9 cellular contexts compared by ENCODE assay signal in the genomic region with DNA sequence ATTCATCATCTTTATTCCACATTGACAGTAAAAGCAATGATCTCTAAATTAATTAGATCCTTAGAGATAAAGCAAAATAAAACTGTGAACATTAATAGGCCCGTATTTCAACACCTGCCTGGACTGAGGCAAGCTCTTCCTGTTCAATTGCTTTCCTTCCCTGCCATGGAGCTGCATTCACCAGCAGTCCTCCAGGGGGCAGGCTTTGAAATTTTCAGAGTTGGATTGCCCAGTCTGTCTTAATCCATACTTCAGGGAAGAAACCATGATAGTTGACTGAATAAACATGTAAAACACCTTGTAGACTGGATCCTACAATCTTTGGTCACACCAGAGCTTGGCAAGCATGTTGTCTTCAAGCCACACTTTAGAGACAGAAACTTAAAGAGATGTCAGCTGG.
DNase-seq lines count a peak whose midpoint lies in the region; ATAC-seq and TF ChIP-seq lines count a peak whose summit lies in the region.
"Had no signal": no experiment of that assay in that cellular context is flagged by ENCODE, and none has a peak within 500 bp of the region (broad histone marks: within the 10 kb centered on the region; RNA-seq: fewer than 3 reads in every experiment).

No MANE protein-coding gene starts in this region.

- intact Hi-C loops in Calu3 (cut with micrococcal nuclease; ENCODE audit: unreplicated experiment), result no loop called here
- intact Hi-C loops in sciatic nerve (cut with DNase I), result no loop called here

- no TSS peak for BruUV-seq in Calu3 (replicated peaks; lab: Mats Ljungman, UMichigan)

- H3K9me3 Mint-ChIP-seq in Calu3 (ENCODE audit: low read depth, unreplicated experiment), result no peaks in the 10 kb centered on the region
- peaks cover 0 to 4% of the 10 kb centered on the region in 2 donors for H3K9me3 Mint-ChIP-seq in activated T-cell treated with anti-CD3 and anti-CD28 coated beads, Interleukin-2, amount 50 U/mL, for 72 hours

- ATAC-seq in GM19452 (IDR thresholded peaks at IDR 0.05; ENCODE audit: unreplicated experiment) (peak; percentile 77), GM18909 (IDR thresholded peaks at IDR 0.05; ENCODE audit: poor library complexity, unreplicated experiment) (no peak), sciatic nerve (no peak)
- no peak for ATAC-seq in activated T-cell treated with anti-CD3 and anti-CD28 coated beads, Interleukin-2, amount 50 U/mL, for 72 hours (replicated peaks in 1 of 2)
- ATAC-seq: T-helper 17 cell had no signal

- DNase-seq in Calu3 (peak; percentile 36), RPMI8226 (peak; percentile 4), iPS-NIHi11 (ENCODE audit: low spot score) (peak; percentile 44), RWPE1 (ENCODE audit: low spot score) (no peak), sciatic nerve (ENCODE audit: low spot score) (no peak)
- no peak for DNase-seq in activated T-cell treated with anti-CD3 and anti-CD28 coated beads, Interleukin-2, amount 50 U/mL, for 72 hours
- DNase-seq: T-helper 17 cell had no signal

- H3K36me3 Mint-ChIP-seq in Calu3 (ENCODE audit: insufficient read depth, unreplicated experiment), result no peaks in the 10 kb centered on the region
- H3K36me3 Mint-ChIP-seq in activated T-cell treated with anti-CD3 and anti-CD28 coated beads, Interleukin-2, amount 50 U/mL, for 72 hours (ENCODE audit: insufficient read depth in 2 of 2), result no peaks in the 10 kb centered on the region

- H3K27me3 Mint-ChIP-seq in Calu3 (ENCODE audit: unreplicated experiment), result no peaks in the 10 kb centered on the region
- no peaks in the 10 kb centered on the region for H3K27me3 Mint-ChIP-seq in activated T-cell treated with anti-CD3 and anti-CD28 coated beads, Interleukin-2, amount 50 U/mL, for 72 hours (ENCODE audit: low read depth)
- H3K27me3 Mint-ChIP-seq: T-helper 17 cell had no signal

- peaks cover 9% of the 10 kb centered on the region for H3K4me1 Mint-ChIP-seq in Calu3 (ENCODE audit: low read depth, unreplicated experiment)
- no peaks in the 10 kb centered on the region for H3K4me1 Mint-ChIP-seq in activated T-cell treated with anti-CD3 and anti-CD28 coated beads, Interleukin-2, amount 50 U/mL, for 72 hours (ENCODE audit: low read depth)
- H3K4me1 Mint-ChIP-seq: T-helper 17 cell had no signal

- no peak overlapping the region for H3K27ac Mint-ChIP-seq in Calu3 (ENCODE audit: unreplicated experiment)
- no peak overlapping the region for H3K27ac Mint-ChIP-seq in activated T-cell treated with anti-CD3 and anti-CD28 coated beads, Interleukin-2, amount 50 U/mL, for 72 hours
- H3K27ac Mint-ChIP-seq: T-helper 17 cell had no signal

- POLR2A ChIA-PET in RWPE1 (lab: Yijun Ruan, JAX; ENCODE audit: low non-redundant PET), result no interaction called here

- no peak overlapping the region for H3K4me3 Mint-ChIP-seq in Calu3 (ENCODE audit: low read depth, unreplicated experiment)
- H3K4me3 Mint-ChIP-seq in activated T-cell treated with anti-CD3 and anti-CD28 coated beads, Interleukin-2, amount 50 U/mL, for 72 hours, result no peak overlapping the region
- H3K4me3 Mint-ChIP-seq: T-helper 17 cell had no signal

- TF ChIP-seq CTCF in Calu3 (IDR thresholded peaks at IDR 0.05; ENCODE audit: unreplicated experiment), result no peak
- TF ChIP-seq CTCF in RWPE1 (conservative IDR thresholded peaks at IDR 0.05; ENCODE audit: low read depth), result no peak

- CTCF ChIA-PET in Calu3 (lab: Charles Lee), result interaction anchor here (0.7 kb wide), 1 partner anchor 158 kb away, joined by 3 read pairs; no protein-coding TSS in a partner anchor
- CTCF ChIA-PET in RWPE1 (lab: Yijun Ruan, JAX), result no interaction called here

- no peak overlapping the region for H3K27ac ChIP-seq in RWPE1

Comparison
In these comparisons a context has a peak if more than half of its experiments do, and no peak if none do; other contexts are left out.
1. DNase-seq: peak in Calu3 (single experiment), RPMI8226 (single experiment) and iPS-NIHi11 (single experiment); none in activated T-cell treated with anti-CD3 and anti-CD28 coated beads, Interleukin-2, amount 50 U/mL, for 72 hours (0 of 2), RWPE1 (single experiment) and sciatic nerve (single experiment).